Comparison of ENCODE assay signal across 8 cellular contexts in the genomic region with DNA sequence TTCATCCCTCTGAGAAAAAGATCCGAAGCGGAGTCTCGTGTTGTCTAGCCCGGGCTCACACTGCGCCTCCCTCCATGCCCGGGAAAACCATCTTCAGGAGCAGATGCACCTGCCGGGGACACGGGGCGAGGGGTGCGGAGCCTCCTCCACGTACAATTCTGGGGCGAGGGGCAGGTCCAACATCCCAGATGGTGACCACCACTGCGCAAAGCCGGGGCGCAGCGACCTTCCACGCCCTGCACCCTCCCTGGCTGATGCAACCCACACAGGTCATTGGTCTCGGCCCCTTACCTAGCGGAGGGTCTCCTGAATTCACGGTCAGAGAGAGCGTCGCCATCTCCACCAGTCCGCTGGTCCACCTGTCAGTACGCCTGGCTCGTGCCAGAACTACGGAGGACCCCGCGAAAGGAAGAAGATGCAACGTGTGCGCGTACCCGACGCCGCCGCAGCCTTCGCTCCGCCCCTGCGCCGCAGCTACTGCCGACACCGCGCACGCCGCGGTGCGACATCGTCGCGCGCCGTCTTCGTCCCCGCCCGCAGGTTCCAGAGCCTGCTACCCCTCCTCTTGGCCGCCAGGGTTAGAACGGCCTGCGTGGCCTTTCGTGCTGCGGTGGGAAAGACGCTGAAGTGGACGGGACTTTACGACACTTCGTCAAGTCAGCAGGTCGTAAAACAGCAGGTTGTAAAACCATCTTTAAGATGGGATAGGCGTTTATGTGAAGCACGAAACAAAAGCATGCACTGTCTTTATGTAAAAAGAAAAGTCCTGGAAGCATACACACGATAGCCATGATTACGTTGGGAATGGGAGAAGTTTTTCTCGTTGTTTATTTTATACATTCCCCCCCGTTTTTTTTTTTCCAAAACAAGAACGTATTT. TPM values are rescaled to one million over a fixed set of nuclear protein-coding genes. Genes with fewer than 3 reads are reported as not detected.
DNase-seq lines count a peak whose midpoint lies in the region; ATAC-seq and TF ChIP-seq lines count a peak whose summit lies in the region.

A gene (minus strand): TSS at position 454 of the 879 bp plus-strand sequence. CDS start 117 bp downstream, at position 337.

- H3K27ac ChIP-seq in SU-DHL-6 (ENCODE audit: low read depth, low read length) (peak within 1 kb of the TSS; percentile 76), parathyroid adenoma (peak within 1 kb of the TSS; percentile 76), transverse colon (peak within 1 kb of the TSS; percentile 86 to 94 (median 90))

- peak within 1 kb of the TSS; percentile 94 for H3K9ac ChIP-seq in SU-DHL-6 (ENCODE audit: low read length)
- H3K9ac ChIP-seq in parathyroid adenoma = peak within 1 kb of the TSS; percentile 3

- H3K79me2 ChIP-seq in SU-DHL-6 (ENCODE audit: insufficient read depth, low read length) (peaks cover 47% of the 10 kb centered on the region), parathyroid adenoma (peaks cover 3% of the 10 kb centered on the region)

- peak; percentile 18 for TF ChIP-seq EP300 in transverse colon (IDR thresholded peaks at IDR 0.05; ENCODE audit: low read depth)

- H3K36me3 ChIP-seq in SU-DHL-6 (ENCODE audit: low read length) = no peaks in the 10 kb centered on the region
- no peaks in the 10 kb centered on the region for H3K36me3 ChIP-seq in parathyroid adenoma (ENCODE audit: control insufficient read depth, insufficient read depth, low read length)
- H3K36me3 ChIP-seq in transverse colon = no peaks in the 10 kb centered on the region

- peak within 1 kb of the TSS; percentile 90 for H2AFZ ChIP-seq in SU-DHL-6 (ENCODE audit: low read depth, low read length, severe bottlenecking)
- H2AFZ ChIP-seq in parathyroid adenoma = peak within 1 kb of the TSS; percentile 93

- H3K9me3 ChIP-seq in SU-DHL-6 (ENCODE audit: insufficient read depth, low read length) (no peaks in the 10 kb centered on the region), parathyroid adenoma (ENCODE audit: control insufficient read depth, low read length) (no peaks in the 10 kb centered on the region), transverse colon (no peaks in the 10 kb centered on the region)

- peak; percentile 86 for TF ChIP-seq POLR2A in GM10847 (IDR thresholded peaks at IDR 0.05; ENCODE audit: extremely low read depth, insufficient read length)
- peak; percentile 74 for TF ChIP-seq POLR2A in transverse colon (IDR thresholded peaks at IDR 0.05)

- DNase-seq in NCI-H1105 (lab: John Stamatoyannopoulos, UW) (peak; percentile 98), Right ventricle myocardium superior (peak; percentile 96), transverse colon (peak; percentile 95)
- peak; percentile 86 for DNase-seq in activated naive CD8-positive, alpha-beta T cell treated with anti-CD3 and anti-CD28 coated beads, Interleukin-2, amount 50 U/mL, for 16 hours (ENCODE audit: low read depth, low spot score)

- H3K4me1 ChIP-seq in parathyroid adenoma = peaks cover 2% of the 10 kb centered on the region
- H3K4me1 ChIP-seq in transverse colon = peaks cover 4 to 41% (median 24%) of the 10 kb centered on the region in 4 donors

- H3F3A ChIP-seq in SU-DHL-6 (ENCODE audit: insufficient read depth) = peaks cover 10% of the 10 kb centered on the region; the same call in 1 of the 2 replicates

- intact Hi-C loops in Right ventricle myocardium superior (cut with DNase I) = no loop called here
- intact Hi-C loops in transverse colon (cut with DNase I; ENCODE audit: low total_unique reads) = no loop called here

- H3K27me3 ChIP-seq in SU-DHL-6 (ENCODE audit: low read length) = no peaks in the 10 kb centered on the region
- H3K27me3 ChIP-seq in parathyroid adenoma (ENCODE audit: control insufficient read depth, insufficient read depth, low read length) = no peaks in the 10 kb centered on the region
- H3K27me3 ChIP-seq in transverse colon = no peaks in the 10 kb centered on the region

- 0 to 1% methylated on average over 6 to 67 of the region's 71 CpGs for WGBS in transverse colon (ENCODE audit: low coverage in 1 of 2), 2 donors

- TF ChIP-seq CTCF in SU-DHL-6 (IDR thresholded peaks at IDR 0.05; ENCODE audit: insufficient read depth, low read length, poor library complexity, severe bottlenecking) = peak; percentile 16
- TF ChIP-seq CTCF in parathyroid adenoma (IDR thresholded peaks at IDR 0.05) = peak; percentile 57
- peak; percentile 76 to 96 (median 81) for TF ChIP-seq CTCF in transverse colon (IDR thresholded peaks at IDR 0.05)

- ATAC-seq in HG02623 (IDR thresholded peaks at IDR 0.05; ENCODE audit: unreplicated experiment) = peak; percentile 99
- peak; percentile 100 for ATAC-seq in Right ventricle myocardium superior (ENCODE audit: poor library complexity)

- peak within 1 kb of the TSS; percentile 85 for H3K4me2 ChIP-seq in SU-DHL-6 (ENCODE audit: low read depth, low read length, poor library complexity, severe bottlenecking)
- H3K4me2 ChIP-seq in parathyroid adenoma (ENCODE audit: low read length) = peak within 1 kb of the TSS; percentile 88

- H4K20me1 ChIP-seq in SU-DHL-6 (ENCODE audit: low read depth, low read length) = peaks cover 4% of the 10 kb centered on the region; the same call in 1 of the 2 replicates

- no peaks in the 10 kb centered on the region for H3K9me2 ChIP-seq in SU-DHL-6 (replicated peaks; ENCODE audit: insufficient read depth, low read length)

- in situ Hi-C loops in transverse colon (cut with MboI; ENCODE audit: low pct_ligation_motif_present in 1 of 4, low pct_unique_long_range_greater_than_20kb in 1 of 4, low sequenced_read_pairs in 3 of 4) = no loop called here

- H3K4me3 ChIP-seq in SU-DHL-6 (ENCODE audit: insufficient read depth, low read length, poor library complexity, severe bottlenecking) = peak within 1 kb of the TSS; percentile 86
- peak within 1 kb of the TSS; percentile 97 for H3K4me3 ChIP-seq in parathyroid adenoma (ENCODE audit: low read depth, low read length)
- H3K4me3 ChIP-seq in transverse colon = peak within 1 kb of the TSS; percentile 65 to 83 (median 75)

RNA-seq across cellular contexts. Expression of the gene that starts here (rescaled TPM):
- total RNA-seq in Right ventricle myocardium superior = 55.2 TPM
- total RNA-seq in transverse colon = 10 to 100 TPM; 17.2 to 65.9 (median 25.4) TPM

Comparison
In these comparisons a context has a peak if more than half of its experiments do, and no peak if none do; other contexts are left out.
1. Peak in every context shown above with its lines: DNase-seq, ATAC-seq, H3K4me3 ChIP-seq and H3K27ac ChIP-seq.
2. CTCF ChIP-seq: peak in every context shown above with its lines; median percentile 81 in transverse colon; 57 in parathyroid adenoma; 16 in SU-DHL-6.